Comparison of ENCODE assay signal across 11 cellular contexts in genomic region chr20:11553603-11554002, GRCh38.
DNase-seq lines count a peak whose midpoint lies in the region; ATAC-seq and TF ChIP-seq lines count a peak whose summit lies in the region.
"Had no signal": no experiment of that assay in that cellular context is flagged by ENCODE, and none has a peak within 500 bp of the region (broad histone marks: within the 10 kb centered on the region; RNA-seq: fewer than 3 reads in every experiment).

No MANE protein-coding gene starts in this region.

- TF ChIP-seq RAD21 in liver (IDR thresholded peaks at IDR 0.05) = peak; percentile 46 to 57

- no peaks in the 10 kb centered on the region for H3F3A ChIP-seq in Loucy (ENCODE audit: low read depth)

- no peak overlapping the region for H3K27ac ChIP-seq in adrenal gland
- no peak overlapping the region for H3K27ac ChIP-seq in liver (ENCODE audit: low read depth in 1 of 2, low read length in 2 of 2)
- no peak overlapping the region for H3K27ac ChIP-seq in vagina
- H3K27ac ChIP-seq in lower lobe of right lung = no peak overlapping the region
- H3K27ac ChIP-seq: coronary artery had no signal

- intact Hi-C loops in adrenal gland (cut with DNase I) = no loop called here
- intact Hi-C loops in vagina (cut with DNase I) = no loop called here
- intact Hi-C loops in lower lobe of right lung (cut with DNase I) = no loop called here
- intact Hi-C loops in activated T-helper 2 cell treated with anti-CD3 and anti-CD28 coated beads, Interferon-gamma antibody, Interleukin-2, Interleukin-4, amounts not matched to agents 10 μg/mL and 5 μg/mL and 100 μg/mL, durations not matched to agents 14 hours and 24 hours and 36 hours (cut with micrococcal nuclease) = no loop called here

- no peaks in the 10 kb centered on the region for H3K27me3 Mint-ChIP-seq in activated T-helper 2 cell treated with anti-CD3 and anti-CD28 coated beads, Interferon-gamma antibody, Interleukin-2, Interleukin-4, amounts not matched to agents 10 μg/mL and 5 μg/mL and 100 μg/mL, durations not matched to agents 14 hours and 24 hours and 36 hours (ENCODE audit: low read depth)

- no peaks in the 10 kb centered on the region for H3K27me3 ChIP-seq in Loucy (ENCODE audit: insufficient read depth, low read length, poor library complexity, severe bottlenecking)
- H3K27me3 ChIP-seq in adrenal gland = no peaks in the 10 kb centered on the region
- no peaks in the 10 kb centered on the region for H3K27me3 ChIP-seq in liver (ENCODE audit: control insufficient read depth in 4 of 4, insufficient read depth in 4 of 4, low read length in 3 of 4)
- H3K27me3 ChIP-seq in vagina = no peaks in the 10 kb centered on the region
- H3K27me3 ChIP-seq in lower lobe of right lung (ENCODE audit: low read depth) = no peaks in the 10 kb centered on the region

- 51 to 68% (median 61%) methylated on average over 4 of the region's 4 CpGs for WGBS in adrenal gland, 4 donors
- 82% methylated on average over 4 of the region's 4 CpGs for WGBS in liver

- H3K79me2 ChIP-seq in Loucy (ENCODE audit: insufficient read depth, low read length) = no peaks in the 10 kb centered on the region

- no peaks in the 10 kb centered on the region for H4K20me1 ChIP-seq in Loucy (ENCODE audit: insufficient read depth, low read length, poor library complexity, severe bottlenecking)

- H3K36me3 Mint-ChIP-seq in activated T-helper 2 cell treated with anti-CD3 and anti-CD28 coated beads, Interferon-gamma antibody, Interleukin-2, Interleukin-4, amounts not matched to agents 10 μg/mL and 5 μg/mL and 100 μg/mL, durations not matched to agents 14 hours and 24 hours and 36 hours (ENCODE audit: low read depth) = no peaks in the 10 kb centered on the region
- H3K36me3 Mint-ChIP-seq: natural killer cell had no signal

- no peak overlapping the region for H3K27ac Mint-ChIP-seq in activated T-helper 2 cell treated with anti-CD3 and anti-CD28 coated beads, Interferon-gamma antibody, Interleukin-2, Interleukin-4, amounts not matched to agents 10 μg/mL and 5 μg/mL and 100 μg/mL, durations not matched to agents 14 hours and 24 hours and 36 hours
- H3K27ac Mint-ChIP-seq: natural killer cell had no signal

- no peaks in the 10 kb centered on the region for H3K9me3 Mint-ChIP-seq in activated T-helper 2 cell treated with anti-CD3 and anti-CD28 coated beads, Interferon-gamma antibody, Interleukin-2, Interleukin-4, amounts not matched to agents 10 μg/mL and 5 μg/mL and 100 μg/mL, durations not matched to agents 14 hours and 24 hours and 36 hours

- H3K9me3 ChIP-seq in Loucy (ENCODE audit: insufficient read depth, low read depth, low read length) (no peaks in the 10 kb centered on the region), adrenal gland (replicated peaks in 1 of 3) (no peaks in the 10 kb centered on the region), liver (ENCODE audit: control insufficient read depth in 4 of 4, low read length in 3 of 4) (no peaks in the 10 kb centered on the region), vagina (no peaks in the 10 kb centered on the region), lower lobe of right lung (no peaks in the 10 kb centered on the region)

- H2AFZ ChIP-seq in Loucy (ENCODE audit: low read length) = peak overlapping the region; percentile 36; the same call in 1 of the 2 replicates

- no peak for ATAC-seq in lower lobe of right lung
- ATAC-seq: natural killer cell had no signal

- DNase-seq in Caki2 (ENCODE audit: low read depth) = peak; percentile 19
- DNase-seq in adrenal gland = no peak
- no peak for DNase-seq in vagina (ENCODE audit: extremely low spot score in 2 of 2)
- DNase-seq in lower lobe of right lung = no peak
- no peak for DNase-seq in UCSD-AML1 (lab: John Stamatoyannopoulos, UW; ENCODE audit: unreplicated experiment)
- DNase-seq in activated T-helper 2 cell treated with anti-CD3 and anti-CD28 coated beads, Interferon-gamma antibody, Interleukin-2, Interleukin-4, amounts not matched to agents 10 μg/mL and 5 μg/mL and 100 μg/mL, durations not matched to agents 14 hours and 24 hours and 36 hours (ENCODE audit: low spot score) = no peak
- DNase-seq: natural killer cell, T-helper 2 cell had no signal

- no peaks in the 10 kb centered on the region for H3K4me1 Mint-ChIP-seq in activated T-helper 2 cell treated with anti-CD3 and anti-CD28 coated beads, Interferon-gamma antibody, Interleukin-2, Interleukin-4, amounts not matched to agents 10 μg/mL and 5 μg/mL and 100 μg/mL, durations not matched to agents 14 hours and 24 hours and 36 hours (ENCODE audit: low read depth)
- H3K4me1 Mint-ChIP-seq: natural killer cell had no signal

- in situ Hi-C loops in Caki2 (cut with HindIII; ENCODE audit: low pct_unique_long_range_greater_than_20kb, low sequenced_read_pairs) = no loop called here

- H3K36me3 ChIP-seq in Loucy (ENCODE audit: insufficient read depth, low read length) = no peaks in the 10 kb centered on the region
- H3K36me3 ChIP-seq in adrenal gland (replicated peaks in 1 of 2) = no peaks in the 10 kb centered on the region
- no peaks in the 10 kb centered on the region for H3K36me3 ChIP-seq in liver (ENCODE audit: control insufficient read depth in 4 of 4, insufficient read depth in 3 of 4, low read depth in 1 of 4, low read length in 3 of 4)
- H3K36me3 ChIP-seq in vagina = no peaks in the 10 kb centered on the region
- no peaks in the 10 kb centered on the region for H3K36me3 ChIP-seq in lower lobe of right lung

- no peaks in the 10 kb centered on the region for H3K4me1 ChIP-seq in Loucy (ENCODE audit: insufficient read depth, low read length, poor library complexity, severe bottlenecking)
- H3K4me1 ChIP-seq in adrenal gland (replicated peaks in 1 of 2) = no peaks in the 10 kb centered on the region
- peaks cover 0 to 11% (median 4%) of the 10 kb centered on the region in 4 donors for H3K4me1 ChIP-seq in liver (ENCODE audit: control insufficient read depth in 4 of 4, insufficient read depth in 4 of 4, low read length in 3 of 4)
- no peaks in the 10 kb centered on the region for H3K4me1 ChIP-seq in vagina
- H3K4me1 ChIP-seq in lower lobe of right lung = no peaks in the 10 kb centered on the region

- TF ChIP-seq CTCF in Loucy (conservative IDR thresholded peaks at IDR 0.05; ENCODE audit: low read length) (peak; percentile 52), adrenal gland (IDR thresholded peaks at IDR 0.05) (peak in 4 of 6 experiments; percentile 8 to 42 (median 28)), liver (IDR thresholded peaks at IDR 0.05; ENCODE audit: low read depth, low read length, missing input control) (peak; percentile 26), vagina (IDR thresholded peaks at IDR 0.05) (no peak), lower lobe of right lung (IDR thresholded peaks at IDR 0.05) (no peak)

- H3K9ac ChIP-seq in Loucy (ENCODE audit: low read depth, low read length, poor library complexity, severe bottlenecking) (no peak overlapping the region), liver (ENCODE audit: low read depth in 1 of 2, low read length in 2 of 2) (no peak overlapping the region)

- H3K9me2 ChIP-seq in Loucy (replicated peaks; ENCODE audit: low read depth, low read length) = no peaks in the 10 kb centered on the region

- no peak overlapping the region for H3K4me3 ChIP-seq in Loucy (ENCODE audit: low read length, poor library complexity, severe bottlenecking)
- H3K4me3 ChIP-seq in adrenal gland = no peak overlapping the region
- no peak overlapping the region for H3K4me3 ChIP-seq in liver (ENCODE audit: low read depth in 1 of 3, low read length in 3 of 3)
- H3K4me3 ChIP-seq in vagina = no peak overlapping the region
- no peak overlapping the region for H3K4me3 ChIP-seq in lower lobe of right lung
- H3K4me3 ChIP-seq: coronary artery had no signal

- H3K4me3 Mint-ChIP-seq in activated T-helper 2 cell treated with anti-CD3 and anti-CD28 coated beads, Interferon-gamma antibody, Interleukin-2, Interleukin-4, amounts not matched to agents 10 μg/mL and 5 μg/mL and 100 μg/mL, durations not matched to agents 14 hours and 24 hours and 36 hours (ENCODE audit: low read depth) = no peak overlapping the region
- H3K4me3 Mint-ChIP-seq: natural killer cell had no signal

- TF ChIP-seq POLR2A in adrenal gland (IDR thresholded peaks at IDR 0.05) = no peak
- no peak for TF ChIP-seq POLR2A in vagina (IDR thresholded peaks at IDR 0.05)

- H3K4me2 ChIP-seq in Loucy (ENCODE audit: low read depth, low read length, poor library complexity, severe bottlenecking) = no peak overlapping the region

TF ChIP-seq in liver, 16 proteins besides CTCF, POLR2A, EP300 and RAD21:
- TF ChIP-seq HNF4A (conservative IDR thresholded peaks at IDR 0.05) (no peak), JUND (IDR thresholded peaks at IDR 0.05) (no peak), TAF1 (conservative IDR thresholded peaks at IDR 0.05) (no peak), HNF4G (IDR thresholded peaks at IDR 0.05) (no peak), YY1 (IDR thresholded peaks at IDR 0.05) (no peak), GABPA (IDR thresholded peaks at IDR 0.05 in 1 of 2, conservative IDR thresholded peaks at IDR 0.05 in 1 of 2) (no peak)

Comparison
In these comparisons a context has a peak if more than half of its experiments do, and no peak if none do; other contexts are left out.
1. CTCF ChIP-seq: peak in Loucy (single experiment), adrenal gland (4 of 6) and liver (single experiment); none in vagina (0 of 3) and lower lobe of right lung (single experiment).